8 cellular contexts compared by ENCODE assay signal in genomic region chr16:13904822-13905221, GRCh38. TPM values are rescaled to one million over a fixed set of nuclear protein-coding genes. Genes with fewer than 3 reads are reported as not detected.
DNase-seq lines count a peak whose midpoint lies in the region; ATAC-seq and TF ChIP-seq lines count a peak whose summit lies in the region.
"Not testable (repeated sequence)": the region's sequence is repeated elsewhere in the genome, so short reads cannot be mapped to it uniquely, and the experiment has no call there.

No MANE protein-coding gene starts in this region.

- not testable (repeated sequence) for H3K27me3 ChIP-seq in fibroblast of lung (ENCODE audit: control insufficient read depth, insufficient read depth, low read length)

- H3K9me3 ChIP-seq in fibroblast of lung (ENCODE audit: control insufficient read depth, insufficient read depth, low read depth, low read length): not testable (repeated sequence)

- not testable (repeated sequence) for H3K79me2 ChIP-seq in fibroblast of lung (ENCODE audit: control insufficient read depth, insufficient read depth, low read length)

- not testable (repeated sequence) for H3K36me3 ChIP-seq in fibroblast of lung (ENCODE audit: control insufficient read depth, insufficient read depth, low read length)

- not testable (repeated sequence) for H3K4me3 Mint-ChIP-seq in activated naive CD8-positive, alpha-beta T cell treated with anti-CD3 and anti-CD28 coated beads for 36 hours

- H3K9me3 Mint-ChIP-seq in activated naive CD8-positive, alpha-beta T cell treated with anti-CD3 and anti-CD28 coated beads for 36 hours: not testable (repeated sequence)

- H3K27ac Mint-ChIP-seq in activated naive CD8-positive, alpha-beta T cell treated with anti-CD3 and anti-CD28 coated beads for 36 hours: not testable (repeated sequence)

- not testable (repeated sequence) for H3K9ac ChIP-seq in fibroblast of lung (ENCODE audit: insufficient read depth, low read length)

- DNase-seq in AG10803 (ENCODE audit: low read depth) (peak; percentile 3), NB4 (ENCODE audit: low read depth) (peak; percentile 33), SK-MEL-5 (ENCODE audit: low read depth, low spot score) (peak; percentile 62), fibroblast of lung (ENCODE audit: low read depth in 2 of 2) (peak; percentile 15 to 26), left lobe of liver (ENCODE audit: low spot score) (peak; percentile 66)
- DNase-seq in activated naive CD8-positive, alpha-beta T cell treated with anti-CD3 and anti-CD28 coated beads for 36 hours: peak; percentile 36
- peak; percentile 47 for DNase-seq in stimulated activated CD4-positive, alpha-beta T cell treated with anti-CD3 and anti-CD28 coated beads, Interleukin-15, amount 100 ng/mL, for 24 hours

- not testable (repeated sequence) for TF ChIP-seq POLR2A in NB4 (IDR thresholded peaks at IDR 0.05; ENCODE audit: extremely low read depth, insufficient read length)

- TF ChIP-seq CTCF in AG10803 (conservative IDR thresholded peaks at IDR 0.05; ENCODE audit: low read length): peak; percentile 46
- peak; percentile 52 for TF ChIP-seq CTCF in GM12875 (IDR thresholded peaks at IDR 0.05; ENCODE audit: borderline replicate concordance, insufficient read depth, low read depth, low read length)
- peak; percentile 26 for TF ChIP-seq CTCF in NB4 (IDR thresholded peaks at IDR 0.05; ENCODE audit: low read depth, low read length)
- peak; percentile 47 to 52 for TF ChIP-seq CTCF in fibroblast of lung (conservative IDR thresholded peaks at IDR 0.05 in 1 of 2, IDR thresholded peaks at IDR 0.05 in 1 of 2; ENCODE audit: low read depth in 1 of 2, low read length in 2 of 2)

- H3K4me1 ChIP-seq in fibroblast of lung (ENCODE audit: control insufficient read depth, extremely low read depth, insufficient read depth, low read length): not testable (repeated sequence)

- H3K4me1 Mint-ChIP-seq in activated naive CD8-positive, alpha-beta T cell treated with anti-CD3 and anti-CD28 coated beads for 36 hours: not testable (repeated sequence)

- H4K20me1 ChIP-seq in fibroblast of lung (ENCODE audit: control insufficient read depth, extremely low read depth, insufficient read depth, low read length): not testable (repeated sequence)

- H3K4me2 ChIP-seq in fibroblast of lung (ENCODE audit: extremely low read depth, insufficient read depth, low read length): not testable (repeated sequence)

- in situ Hi-C loops in SK-MEL-5 (cut with HindIII; ENCODE audit: low pct_unique_long_range_greater_than_20kb, low sequenced_read_pairs): not testable (repeated sequence)

- not testable (repeated sequence) for H3K36me3 Mint-ChIP-seq in activated naive CD8-positive, alpha-beta T cell treated with anti-CD3 and anti-CD28 coated beads for 36 hours

- not testable (repeated sequence) for H2AFZ ChIP-seq in fibroblast of lung (ENCODE audit: low read length)

- peaks cover 55% of the 10 kb centered on the region for H3K27me3 Mint-ChIP-seq in activated naive CD8-positive, alpha-beta T cell treated with anti-CD3 and anti-CD28 coated beads for 36 hours

- ATAC-seq in left lobe of liver: not testable (repeated sequence)

- not testable (repeated sequence) for H3K27ac ChIP-seq in fibroblast of lung (ENCODE audit: insufficient read depth, low read length)

- H3K4me3 ChIP-seq in AG10803 (ENCODE audit: low read length); GM12875 (ENCODE audit: low read depth, low read length); NB4 (ENCODE audit: low read depth, low read length); fibroblast of lung (replicated peaks in 1 of 4; ENCODE audit: control extremely low read depth in 1 of 4, insufficient read depth in 1 of 4, low read depth in 3 of 4, low read length in 4 of 4): not testable (repeated sequence)

RNA-seq across cellular contexts. Expression of gene ERCC4, which starts 15.1 kb away (rescaled TPM):
- 11.2 and 15.6 TPM in 2 replicates for total RNA-seq in SK-MEL-5 (2014; rRNA removed; shearing (Covaris generic))
- 5.1 and 8.8 TPM in 2 replicates for polyA plus RNA-seq in SK-MEL-5 (2015; cell fraction: cytosol; rRNA removed)
- polyA plus RNA-seq in SK-MEL-5 (2015; cell fraction: nucleus; rRNA removed): 7.0 and 7.3 TPM in 2 replicates
- total RNA-seq in activated naive CD8-positive, alpha-beta T cell treated with anti-CD3 and anti-CD28 coated beads for 36 hours: 10 to 100 TPM; 14.0 to 16.3 TPM
- total RNA-seq in fibroblast of lung (9.5 and 10.6 TPM in 2 replicates), left lobe of liver (5.2 TPM)
- polyA plus RNA-seq in fibroblast of lung: 4.3 and 5.9 TPM in 2 replicates
- polyA plus RNA-seq in fibroblast of lung (2012): 4.6 and 6.8 TPM in 2 replicates
- 2.1 and 13.2 TPM in 2 replicates for polyA minus RNA-seq in fibroblast of lung (ENCODE audit: low replicate concordance)

Comparison
In these comparisons a context has a peak if more than half of its experiments do, and no peak if none do; other contexts are left out.
1. DNase-seq: peak in every context shown above with its lines; median percentile 66 in left lobe of liver; 62 in SK-MEL-5; 47 in stimulated activated CD4-positive, alpha-beta T cell treated with anti-CD3 and anti-CD28 coated beads, Interleukin-15, amount 100 ng/mL, for 24 hours; 36 in activated naive CD8-positive, alpha-beta T cell treated with anti-CD3 and anti-CD28 coated beads for 36 hours; 33 in NB4; 20 in fibroblast of lung; 3 in AG10803.